ENCODE assay signal across 1 cellular context in the genomic region with DNA sequence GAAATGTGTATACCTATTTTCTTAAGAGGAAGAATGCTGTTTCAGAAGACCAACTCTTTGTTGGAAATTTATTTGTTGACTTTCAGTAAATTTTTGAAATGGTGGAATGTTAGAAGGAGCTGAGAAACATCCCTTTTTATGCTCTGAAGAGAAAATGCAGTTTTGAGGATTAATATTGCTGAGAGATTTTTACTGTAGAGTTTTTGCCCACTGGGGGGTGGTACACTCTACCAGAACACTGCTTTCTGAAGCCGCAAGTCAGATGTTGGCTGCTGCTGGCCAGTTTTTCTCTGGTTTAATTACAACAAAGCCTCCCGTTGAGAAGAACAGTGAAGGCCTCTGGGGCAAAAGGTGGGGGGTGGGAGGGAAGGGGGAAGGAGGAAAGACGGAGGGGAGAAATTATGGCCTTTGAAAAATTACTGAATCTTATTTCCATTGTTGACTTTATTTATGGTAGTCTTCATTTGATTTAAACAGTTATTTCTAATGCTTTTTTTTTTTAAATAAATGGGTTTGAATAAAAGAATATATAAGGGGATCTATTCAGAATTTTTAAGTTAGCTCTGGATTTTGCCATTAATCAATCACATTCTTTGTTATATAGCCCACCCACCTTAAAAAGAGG.
A peak's percentile ranks its signal among the peaks of the same experiment; 100 is the strongest.
TF ChIP-seq lines count a peak whose summit lies in the region.

No MANE protein-coding gene starts in this region.

TF ChIP-seq in HEK293, 187 proteins besides CTCF, POLR2A, EP300 and RAD21 (continued from another document):
- TF ChIP-seq, protein P1, sequence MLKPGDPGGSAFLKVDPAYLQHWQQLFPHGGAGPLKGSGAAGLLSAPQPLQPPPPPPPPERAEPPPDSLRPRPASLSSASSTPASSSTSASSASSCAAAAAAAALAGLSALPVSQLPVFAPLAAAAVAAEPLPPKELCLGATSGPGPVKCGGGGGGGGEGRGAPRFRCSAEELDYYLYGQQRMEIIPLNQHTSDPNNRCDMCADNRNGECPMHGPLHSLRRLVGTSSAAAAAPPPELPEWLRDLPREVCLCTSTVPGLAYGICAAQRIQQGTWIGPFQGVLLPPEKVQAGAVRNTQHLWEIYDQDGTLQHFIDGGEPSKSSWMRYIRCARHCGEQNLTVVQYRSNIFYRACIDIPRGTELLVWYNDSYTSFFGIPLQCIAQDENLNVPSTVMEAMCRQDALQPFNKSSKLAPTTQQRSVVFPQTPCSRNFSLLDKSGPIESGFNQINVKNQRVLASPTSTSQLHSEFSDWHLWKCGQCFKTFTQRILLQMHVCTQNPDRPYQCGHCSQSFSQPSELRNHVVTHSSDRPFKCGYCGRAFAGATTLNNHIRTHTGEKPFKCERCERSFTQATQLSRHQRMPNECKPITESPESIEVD (tag by site-specific recombination; IDR thresholded peaks at IDR 0.05), result peak; percentile 83
- 0 out of 2 replicates have a peak, but pooled peaks have one; percentile 7 for TF ChIP-seq GLIS1 (tag by site-specific recombination; IDR thresholded peaks at IDR 0.05)
- TF ChIP-seq, protein P2, sequence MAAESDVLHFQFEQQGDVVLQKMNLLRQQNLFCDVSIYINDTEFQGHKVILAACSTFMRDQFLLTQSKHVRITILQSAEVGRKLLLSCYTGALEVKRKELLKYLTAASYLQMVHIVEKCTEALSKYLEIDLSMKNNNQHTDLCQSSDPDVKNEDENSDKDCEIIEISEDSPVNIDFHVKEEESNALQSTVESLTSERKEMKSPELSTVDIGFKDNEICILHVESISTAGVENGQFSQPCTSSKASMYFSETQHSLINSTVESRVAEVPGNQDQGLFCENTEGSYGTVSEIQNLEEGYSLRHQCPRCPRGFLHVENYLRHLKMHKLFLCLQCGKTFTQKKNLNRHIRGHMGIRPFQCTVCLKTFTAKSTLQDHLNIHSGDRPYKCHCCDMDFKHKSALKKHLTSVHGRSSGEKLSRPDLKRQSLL (tag by site-specific recombination; IDR thresholded peaks at IDR 0.05), result no peak
- TF ChIP-seq ZNF37A (tag by site-specific recombination; IDR thresholded peaks at IDR 0.05), result no peak
- peak; percentile 28; the same call in 1 of the 2 replicates for TF ChIP-seq ZIC2 (tag by site-specific recombination; IDR thresholded peaks at IDR 0.05)
- TF ChIP-seq ZNF266 (tag by site-specific recombination; IDR thresholded peaks at IDR 0.05; ENCODE audit: low read depth), result no peak
- no peak for TF ChIP-seq ZNF221 (tag by site-specific recombination; IDR thresholded peaks at IDR 0.05; ENCODE audit: borderline replicate concordance)
- no peak for TF ChIP-seq ZNF157 (tag by site-specific recombination; IDR thresholded peaks at IDR 0.05)
- TF ChIP-seq YY1 (tag by site-specific recombination; IDR thresholded peaks at IDR 0.05), result no peak
- no peak for TF ChIP-seq BCL11A (tag by site-specific recombination; IDR thresholded peaks at IDR 0.05; ENCODE audit: low read depth)
- TF ChIP-seq ZNF843 (tag by site-specific recombination; IDR thresholded peaks at IDR 0.05), result no peak
- TF ChIP-seq ZNF2 (tag by site-specific recombination; IDR thresholded peaks at IDR 0.05), result no peak
- no peak for TF ChIP-seq ZNF629 (tag by site-specific recombination; IDR thresholded peaks at IDR 0.05)
- peak; percentile 24; the same call in 1 of the 2 replicates for TF ChIP-seq ZNF341 (tag by site-specific recombination; IDR thresholded peaks at IDR 0.05; ENCODE audit: low read depth)
- TF ChIP-seq ZNF654 (tag by site-specific recombination; IDR thresholded peaks at IDR 0.05; ENCODE audit: low read depth), result peak; percentile 54
- no peak for TF ChIP-seq ZNF214 (tag by site-specific recombination; IDR thresholded peaks at IDR 0.05; ENCODE audit: borderline replicate concordance)
- TF ChIP-seq ZNF391 (tag by site-specific recombination; IDR thresholded peaks at IDR 0.05; ENCODE audit: borderline replicate concordance, low read depth), result no peak
